ENCODE assay signal across 7 cellular contexts in genomic region chr6:32127409-32127716, GRCh38. TPM values are rescaled to one million over a fixed set of nuclear protein-coding genes. Genes with fewer than 3 reads are reported as not detected.
DNase-seq lines count a peak whose midpoint lies in the region; ATAC-seq lines count a peak whose summit lies in the region.

No MANE protein-coding gene starts in this region.

- H3K9ac ChIP-seq in HUES6 (ENCODE audit: low read length) (peak overlapping the region; percentile 95), iPS-20b (ENCODE audit: low read depth, low read length) (peak overlapping the region; percentile 99; the same call in 1 of the 2 replicates)

- H3K36me3 ChIP-seq in HUES6 (ENCODE audit: control insufficient read depth, insufficient read depth, low read length): peaks cover 11% of the 10 kb centered on the region
- peaks cover 15% of the 10 kb centered on the region for H3K36me3 ChIP-seq in iPS-20b (ENCODE audit: insufficient read depth, low read depth, low read length)

- H3K27me3 ChIP-seq in HUES6 (ENCODE audit: control insufficient read depth, insufficient read depth, low read length) (no peaks in the 10 kb centered on the region), iPS-20b (ENCODE audit: insufficient read depth, low read length) (no peaks in the 10 kb centered on the region)

- no peaks in the 10 kb centered on the region for H3K9me3 ChIP-seq in HUES6 (ENCODE audit: control insufficient read depth, insufficient read depth, low read depth, low read length)
- H3K9me3 ChIP-seq in iPS-20b (ENCODE audit: insufficient read depth, low read depth, low read length): no peaks in the 10 kb centered on the region

- peak overlapping the region; percentile 93 to 99 for H3K27ac Mint-ChIP-seq in activated naive CD4-positive, alpha-beta T cell treated with anti-CD3 and anti-CD28 coated beads, Interleukin-2, amount 50 U/mL, for 72 hours
- H3K27ac Mint-ChIP-seq in stimulated activated naive CD8-positive, alpha-beta T cell treated with anti-CD3 and anti-CD28 coated beads, Interleukin-15, amount 100 ng/mL, for 72 hours: peak overlapping the region; percentile 99

- no peak for ATAC-seq in activated naive CD4-positive, alpha-beta T cell treated with anti-CD3 and anti-CD28 coated beads, Interleukin-2, amount 50 U/mL, for 72 hours
- no peak for ATAC-seq in stimulated activated naive CD8-positive, alpha-beta T cell treated with anti-CD3 and anti-CD28 coated beads, Interleukin-15, amount 100 ng/mL, for 72 hours
- no peak for ATAC-seq in GM18861 (IDR thresholded peaks at IDR 0.05; ENCODE audit: unreplicated experiment)

- no peak for DNase-seq in activated naive CD4-positive, alpha-beta T cell treated with anti-CD3 and anti-CD28 coated beads, Interleukin-2, amount 50 U/mL, for 72 hours (ENCODE audit: low spot score in 2 of 2)
- no peak for DNase-seq in stimulated activated naive CD8-positive, alpha-beta T cell treated with anti-CD3 and anti-CD28 coated beads, Interleukin-15, amount 100 ng/mL, for 72 hours
- DNase-seq in NCI-H226: no peak
- no peak for DNase-seq in activated CD4-positive, CD25-positive, alpha-beta regulatory T cell (lab: John Stamatoyannopoulos, UW)

- H3K27ac ChIP-seq in HUES6 (ENCODE audit: low read depth, low read length): no peak overlapping the region
- no peak overlapping the region for H3K27ac ChIP-seq in iPS-20b (ENCODE audit: low read length)

- peaks cover 53% of the 10 kb centered on the region for H3K4me1 Mint-ChIP-seq in stimulated activated naive CD8-positive, alpha-beta T cell treated with anti-CD3 and anti-CD28 coated beads, Interleukin-15, amount 100 ng/mL, for 72 hours

- peak overlapping the region; percentile 99 to 100 for H3K4me3 Mint-ChIP-seq in stimulated activated naive CD8-positive, alpha-beta T cell treated with anti-CD3 and anti-CD28 coated beads, Interleukin-15, amount 100 ng/mL, for 72 hours

- peak overlapping the region; percentile 96 for H3K4me3 ChIP-seq in HUES6 (ENCODE audit: low read depth, low read length)
- peak overlapping the region; percentile 99 for H3K4me3 ChIP-seq in iPS-20b (ENCODE audit: low read length)

- no peaks in the 10 kb centered on the region for H3K9me3 Mint-ChIP-seq in activated naive CD4-positive, alpha-beta T cell treated with anti-CD3 and anti-CD28 coated beads, Interleukin-2, amount 50 U/mL, for 72 hours
- H3K9me3 Mint-ChIP-seq in stimulated activated naive CD8-positive, alpha-beta T cell treated with anti-CD3 and anti-CD28 coated beads, Interleukin-15, amount 100 ng/mL, for 72 hours: no peaks in the 10 kb centered on the region

- peaks cover 24 to 32% of the 10 kb centered on the region in 2 donors for H3K36me3 Mint-ChIP-seq in activated naive CD4-positive, alpha-beta T cell treated with anti-CD3 and anti-CD28 coated beads, Interleukin-2, amount 50 U/mL, for 72 hours

- H3K4me1 ChIP-seq in HUES6 (ENCODE audit: control insufficient read depth, insufficient read depth, low read length) (peaks cover 19% of the 10 kb centered on the region), iPS-20b (ENCODE audit: insufficient read depth, low read length) (peaks cover 9% of the 10 kb centered on the region; the same call in 1 of the 2 replicates)

- H3K27me3 Mint-ChIP-seq in stimulated activated naive CD8-positive, alpha-beta T cell treated with anti-CD3 and anti-CD28 coated beads, Interleukin-15, amount 100 ng/mL, for 72 hours: no peaks in the 10 kb centered on the region

RNA-seq across cellular contexts. Expression of gene ATF6B, which starts 0.7 kb away (rescaled TPM):
- total RNA-seq in activated naive CD4-positive, alpha-beta T cell treated with anti-CD3 and anti-CD28 coated beads, Interleukin-2, amount 50 U/mL, for 72 hours: 100 to 1,000 TPM in 1 of 2 donors, 10 to 100 TPM in 1; 87.5 to 101 TPM

RNA-seq across cellular contexts. Expression of gene FKBPL, which starts 2.7 kb away (rescaled TPM):
- total RNA-seq in activated naive CD4-positive, alpha-beta T cell treated with anti-CD3 and anti-CD28 coated beads, Interleukin-2, amount 50 U/mL, for 72 hours: 10 to 100 TPM in 1 of 2 donors, 1 to 10 TPM in 1; 9.3 to 15.8 TPM

RNA-seq across cellular contexts. Expression of gene TNXB, which starts 18.2 kb away (rescaled TPM):
- total RNA-seq in activated naive CD4-positive, alpha-beta T cell treated with anti-CD3 and anti-CD28 coated beads, Interleukin-2, amount 50 U/mL, for 72 hours: 10 to 100 TPM; 10.1 to 30.4 TPM

RNA-seq across cellular contexts. Expression of gene PRRT1, which starts 24.4 kb away (rescaled TPM):
- total RNA-seq in activated naive CD4-positive, alpha-beta T cell treated with anti-CD3 and anti-CD28 coated beads, Interleukin-2, amount 50 U/mL, for 72 hours: under 1 TPM; 0.77 to 0.84 TPM

RNA-seq across cellular contexts. Expression of gene PPT2, which starts 26.6 kb away (rescaled TPM):
- total RNA-seq in activated naive CD4-positive, alpha-beta T cell treated with anti-CD3 and anti-CD28 coated beads, Interleukin-2, amount 50 U/mL, for 72 hours: 10 to 100 TPM; 13.6 to 18.7 TPM
